Comparison of ENCODE assay signal across 9 cellular contexts in genomic region chr10:33273295-33274002, GRCh38.
DNase-seq lines count a peak whose midpoint lies in the region; ATAC-seq and TF ChIP-seq lines count a peak whose summit lies in the region.
"Had no signal": no experiment of that assay in that cellular context is flagged by ENCODE, and none has a peak within 500 bp of the region (broad histone marks: within the 10 kb centered on the region; RNA-seq: fewer than 3 reads in every experiment).

No MANE protein-coding gene starts in this region.

- POLR2A ChIA-PET in naive thymus-derived CD4-positive, alpha-beta T cell (lab: Charles Lee) = no interaction called here
- POLR2A ChIA-PET in activated CD8-positive, alpha-beta T cell treated with anti-CD3 and anti-CD28 coated beads, Interleukin-2, amount 10 ng/mL, durations not matched to agents 7 days and 5 days (lab: Charles Lee) = no interaction called here

- no peaks in the 10 kb centered on the region for H3K9me3 ChIP-seq in HAP-1
- H3K9me3 ChIP-seq in trophoblast cell (ENCODE audit: insufficient read depth, low read depth, low read length) = no peaks in the 10 kb centered on the region
- H3K9me3 ChIP-seq in naive thymus-derived CD4-positive, alpha-beta T cell (ENCODE audit: control insufficient read depth in 2 of 3, low read length in 3 of 3) = no peaks in the 10 kb centered on the region
- H3K9me3 ChIP-seq: neutrophil had no signal

- H3K4me3 Mint-ChIP-seq in naive thymus-derived CD4-positive, alpha-beta T cell = no peak overlapping the region
- H3K4me3 Mint-ChIP-seq in activated CD8-positive, alpha-beta T cell treated with anti-CD3 and anti-CD28 coated beads, Interleukin-2, amount 10 ng/mL, durations not matched to agents 7 days and 5 days = no peak overlapping the region

- H3K79me1 ChIP-seq in trophoblast cell (ENCODE audit: low read length) = peaks cover 2% of the 10 kb centered on the region

- no peak overlapping the region for H2AK5ac ChIP-seq in trophoblast cell (ENCODE audit: low read length)

- no peak overlapping the region for H3K27ac Mint-ChIP-seq in naive thymus-derived CD4-positive, alpha-beta T cell
- no peak overlapping the region for H3K27ac Mint-ChIP-seq in activated CD8-positive, alpha-beta T cell treated with anti-CD3 and anti-CD28 coated beads, Interleukin-2, amount 10 ng/mL, durations not matched to agents 7 days and 5 days

- no peak overlapping the region for H4K12ac ChIP-seq in trophoblast cell (ENCODE audit: low read depth, low read length)

- ATAC-seq in foreskin keratinocyte (peak; percentile 89), HG03175 (IDR thresholded peaks at IDR 0.05; ENCODE audit: unreplicated experiment) (no peak), GM18868 (IDR thresholded peaks at IDR 0.05; ENCODE audit: unreplicated experiment) (no peak)
- no peak for ATAC-seq in naive thymus-derived CD4-positive, alpha-beta T cell
- no peak for ATAC-seq in activated CD8-positive, alpha-beta T cell treated with anti-CD3 and anti-CD28 coated beads, Interleukin-2, amount 10 ng/mL, durations not matched to agents 7 days and 5 days

- no peak overlapping the region for H2BK12ac ChIP-seq in trophoblast cell (ENCODE audit: low read length)

- H3K23ac ChIP-seq in trophoblast cell (ENCODE audit: low read length) = no peak overlapping the region

- no peak overlapping the region for H2BK5ac ChIP-seq in trophoblast cell (ENCODE audit: low read depth, low read length, poor library complexity)

- in situ Hi-C loops in HAP-1 (cut with MboI; ENCODE audit: low sequenced_read_pairs) = no loop called here

- H3K14ac ChIP-seq in trophoblast cell (ENCODE audit: low read length) = no peak overlapping the region

- no peak overlapping the region for H4K8ac ChIP-seq in trophoblast cell (ENCODE audit: low read depth, low read length)

- H3K4me1 Mint-ChIP-seq in naive thymus-derived CD4-positive, alpha-beta T cell = no peaks in the 10 kb centered on the region
- H3K4me1 Mint-ChIP-seq in activated CD8-positive, alpha-beta T cell treated with anti-CD3 and anti-CD28 coated beads, Interleukin-2, amount 10 ng/mL, durations not matched to agents 7 days and 5 days (ENCODE audit: low read depth) = no peaks in the 10 kb centered on the region

- H3K36me3 Mint-ChIP-seq in naive thymus-derived CD4-positive, alpha-beta T cell = no peaks in the 10 kb centered on the region
- no peaks in the 10 kb centered on the region for H3K36me3 Mint-ChIP-seq in activated CD8-positive, alpha-beta T cell treated with anti-CD3 and anti-CD28 coated beads, Interleukin-2, amount 10 ng/mL, durations not matched to agents 7 days and 5 days (ENCODE audit: low read depth)

- no peak overlapping the region for H3K4me2 ChIP-seq in trophoblast cell (ENCODE audit: low read length)

- H2BK120ac ChIP-seq in trophoblast cell (ENCODE audit: insufficient read depth, low read length, poor library complexity) = no peak overlapping the region

- intact Hi-C loops in naive thymus-derived CD4-positive, alpha-beta T cell (cut with micrococcal nuclease) = no loop called here

- H4K91ac ChIP-seq in trophoblast cell (ENCODE audit: low read depth, low read length) = no peak overlapping the region

- no peak overlapping the region for H2AFZ ChIP-seq in trophoblast cell (ENCODE audit: insufficient read depth, low read length, poor library complexity)

- no peaks in the 10 kb centered on the region for H3K27me3 ChIP-seq in HAP-1 (ENCODE audit: low read depth)
- H3K27me3 ChIP-seq in foreskin keratinocyte = no peaks in the 10 kb centered on the region
- peaks cover 2% of the 10 kb centered on the region for H3K27me3 ChIP-seq in trophoblast cell (ENCODE audit: insufficient read depth, low read length)
- no peaks in the 10 kb centered on the region for H3K27me3 ChIP-seq in naive thymus-derived CD4-positive, alpha-beta T cell (ENCODE audit: control insufficient read depth in 2 of 2, insufficient read depth in 2 of 2, low read length in 2 of 2)

- WGBS in trophoblast cell (ENCODE audit: extremely low coverage, insufficient coverage, insufficient read length) = no CpG with 5 or more reads among the region's 19 CpGs

- H3K4ac ChIP-seq in trophoblast cell (ENCODE audit: low read depth, low read length) = no peak overlapping the region

- H3K9me3 Mint-ChIP-seq in naive thymus-derived CD4-positive, alpha-beta T cell = peaks cover 0 to 1% (median 0%) of the 10 kb centered on the region in 11 donors
- H3K9me3 Mint-ChIP-seq in activated CD8-positive, alpha-beta T cell treated with anti-CD3 and anti-CD28 coated beads, Interleukin-2, amount 10 ng/mL, durations not matched to agents 7 days and 5 days (ENCODE audit: insufficient read depth) = no peaks in the 10 kb centered on the region

- H3K18ac ChIP-seq in trophoblast cell (ENCODE audit: low read length) = no peak overlapping the region

- H3K9ac ChIP-seq in trophoblast cell (ENCODE audit: low read length) = peak overlapping the region; percentile 1

- peak; percentile 62 for TF ChIP-seq CTCF in foreskin keratinocyte (conservative IDR thresholded peaks at IDR 0.05)

- DNase-seq in HAP-1 (ENCODE audit: low spot score in 2 of 2) = peak; percentile 31 to 69
- peak; percentile 39 for DNase-seq in SW480 (ENCODE audit: low spot score)
- DNase-seq in foreskin keratinocyte = peak; percentile 79 to 88
- DNase-seq in trophoblast cell = no peak
- no peak for DNase-seq in naive thymus-derived CD4-positive, alpha-beta T cell
- DNase-seq in activated CD8-positive, alpha-beta T cell treated with anti-CD3 and anti-CD28 coated beads, Interleukin-2, amount 10 ng/mL, durations not matched to agents 7 days and 5 days = no peak

- H3K79me2 ChIP-seq in trophoblast cell (ENCODE audit: control insufficient read depth, insufficient read depth, low read length, poor library complexity) = peaks cover 2% of the 10 kb centered on the region

- H3K27me3 Mint-ChIP-seq in naive thymus-derived CD4-positive, alpha-beta T cell = peaks cover 0 to 37% (median 6%) of the 10 kb centered on the region in 5 donors
- H3K27me3 Mint-ChIP-seq in activated CD8-positive, alpha-beta T cell treated with anti-CD3 and anti-CD28 coated beads, Interleukin-2, amount 10 ng/mL, durations not matched to agents 7 days and 5 days (ENCODE audit: low read depth) = peaks cover 11% of the 10 kb centered on the region

- H3K27ac ChIP-seq in foreskin keratinocyte (peak overlapping the region; percentile 79), trophoblast cell (ENCODE audit: low read depth, low read length) (no peak overlapping the region)
- no peak overlapping the region for H3K27ac ChIP-seq in naive thymus-derived CD4-positive, alpha-beta T cell (ENCODE audit: low read depth, low read length)
- H3K27ac ChIP-seq: neutrophil had no signal

- no peaks in the 10 kb centered on the region; the same call in 1 of the 2 replicates for H3K36me3 ChIP-seq in HAP-1 (replicated peaks)
- H3K36me3 ChIP-seq in trophoblast cell (ENCODE audit: control insufficient read depth in 1 of 2, insufficient read depth in 2 of 2, low read length in 2 of 2) = peaks cover 5 to 11% of the 10 kb centered on the region in 2 experiments
- H3K36me3 ChIP-seq in naive thymus-derived CD4-positive, alpha-beta T cell (ENCODE audit: control insufficient read depth in 2 of 3, insufficient read depth in 3 of 3, low read length in 3 of 3) = no peaks in the 10 kb centered on the region
- H3K36me3 ChIP-seq: neutrophil had no signal

- H3K4me1 ChIP-seq in HAP-1 = peaks cover 59% of the 10 kb centered on the region
- H3K4me1 ChIP-seq in foreskin keratinocyte = peaks cover 27% of the 10 kb centered on the region
- peaks cover 3% of the 10 kb centered on the region in 2 experiments for H3K4me1 ChIP-seq in trophoblast cell (ENCODE audit: control insufficient read depth in 1 of 2, insufficient read depth in 2 of 2, low read length in 2 of 2)
- no peaks in the 10 kb centered on the region for H3K4me1 ChIP-seq in naive thymus-derived CD4-positive, alpha-beta T cell (ENCODE audit: control insufficient read depth in 2 of 2, insufficient read depth in 2 of 2, low read length in 2 of 2)

- H3K4me3 ChIP-seq in HAP-1 = no peak overlapping the region
- no peak overlapping the region for H3K4me3 ChIP-seq in trophoblast cell (ENCODE audit: low read depth, low read length)
- no peak overlapping the region for H3K4me3 ChIP-seq in naive thymus-derived CD4-positive, alpha-beta T cell (ENCODE audit: low read length)

- CTCF ChIA-PET in naive thymus-derived CD4-positive, alpha-beta T cell (lab: Charles Lee) = interaction anchor here (0.8 kb wide), 1 partner anchor 59 kb away, joined by 3 read pairs; no protein-coding TSS in a partner anchor
- CTCF ChIA-PET in activated CD8-positive, alpha-beta T cell treated with anti-CD3 and anti-CD28 coated beads, Interleukin-2, amount 10 ng/mL, durations not matched to agents 7 days and 5 days (lab: Charles Lee) = interaction anchor here (1.3 kb wide), 2 partner anchors 11 to 80 kb away, joined by 4 to 6 read pairs; no protein-coding TSS in a partner anchor

Comparison
In these comparisons a context has a peak if more than half of its experiments do, and no peak if none do; other contexts are left out.
1. DNase-seq: peak in HAP-1 (2 of 2), SW480 (single experiment) and foreskin keratinocyte (2 of 2); none in trophoblast cell (0 of 2), naive thymus-derived CD4-positive, alpha-beta T cell (0 of 9) and activated CD8-positive, alpha-beta T cell treated with anti-CD3 and anti-CD28 coated beads, Interleukin-2, amount 10 ng/mL, durations not matched to agents 7 days and 5 days (single experiment).